27 cellular contexts compared by ENCODE assay signal in the genomic region with DNA sequence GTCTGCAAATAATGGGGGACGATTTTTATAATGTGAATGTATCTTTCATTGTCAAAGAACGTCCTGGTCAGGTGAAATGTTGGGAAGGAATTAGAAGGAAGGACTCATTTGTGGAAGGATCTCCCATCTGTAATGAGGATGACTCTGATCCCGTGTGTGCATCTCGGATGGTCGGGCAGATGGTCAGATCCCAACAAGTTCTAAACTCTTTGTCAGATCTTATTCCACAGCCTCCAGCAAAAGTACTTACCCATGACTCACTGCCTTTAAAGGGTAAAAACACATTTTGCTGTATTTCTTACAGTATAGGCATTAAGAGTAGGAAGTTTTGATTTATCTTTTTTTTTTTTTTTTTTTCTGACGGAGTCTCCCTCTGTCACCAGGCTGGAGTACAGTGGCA. TPM values are rescaled to one million over a fixed set of nuclear protein-coding genes. Genes with fewer than 3 reads are reported as not detected.
A peak's percentile ranks its signal among the peaks of the same experiment; 100 is the strongest.
DNase-seq lines count a peak whose midpoint lies in the region; ATAC-seq, FAIRE-seq and TF ChIP-seq lines count a peak whose summit lies in the region.
"Had no signal": no experiment of that assay in that cellular context is flagged by ENCODE, and none has a peak within 500 bp of the region (broad histone marks: within the 10 kb centered on the region; RNA-seq: fewer than 3 reads in every experiment).

No MANE protein-coding gene starts in this region.

- H2AFZ ChIP-seq in IMR-90 (replicated peaks; ENCODE audit: low read length, poor library complexity) (no peak overlapping the region), keratinocyte (ENCODE audit: control insufficient read depth, low read length) (no peak overlapping the region)

- H2AK5ac ChIP-seq in IMR-90 (ENCODE audit: low read depth, low read length), result peak overlapping the region; percentile 86

- dilution Hi-C loops in IMR-90 (cut with HindIII; ENCODE audit: low sequenced_read_pairs, unreplicated experiment) (no loop called here), keratinocyte (cut with MboI; ENCODE audit: extremely low pct_ligation_motif_present, low sequenced_read_pairs) (no loop called here)

- H2AK9ac ChIP-seq in IMR-90 (replicated peaks; ENCODE audit: low read depth, low read length, poor library complexity), result no peak overlapping the region

- H4K91ac ChIP-seq in IMR-90 (ENCODE audit: insufficient read depth, low read depth, low read length), result peak overlapping the region; percentile 68

- TF ChIP-seq RAD21 in IMR-90 (IDR thresholded peaks at IDR 0.05; ENCODE audit: low read length), result no peak

- no peak overlapping the region for H3K27ac ChIP-seq in IMR-90 (ENCODE audit: insufficient read depth, low read length)
- peak overlapping the region; percentile 40 for H3K27ac ChIP-seq in brain microvascular endothelial cell
- H3K27ac ChIP-seq in keratinocyte (ENCODE audit: control insufficient read depth, insufficient read depth, low read length), result peak overlapping the region; percentile 55
- H3K27ac ChIP-seq: right atrium auricular region, thyroid gland had no signal

- no TSS peak for BruUV-seq in IMR-90 (replicated peaks; lab: Mats Ljungman, UMichigan)

- H4K5ac ChIP-seq in IMR-90 (ENCODE audit: low read depth, low read length), result peak overlapping the region; percentile 0; the same call in 1 of the 2 replicates

- H3K79me1 ChIP-seq in IMR-90 (ENCODE audit: low read depth in 1 of 2, low read length in 2 of 2), result no peaks in the 10 kb centered on the region

- H3K18ac ChIP-seq in IMR-90 (ENCODE audit: low read depth, low read length), result peak overlapping the region; percentile 76; the same call in 1 of the 2 replicates

- no peak for TF ChIP-seq POLR2A in IMR-90 (IDR thresholded peaks at IDR 0.05; ENCODE audit: low read depth, low read length)

- H3K4ac ChIP-seq in IMR-90 (ENCODE audit: low read depth, low read length), result peak overlapping the region; percentile 94

- no CpG with 5 or more reads among the region's 6 CpGs for WGBS in IMR-90 (ENCODE audit: extremely low coverage in 2 of 2, insufficient read length in 1 of 2), 2 experiments

- DNase-seq in BJ (ENCODE audit: low read depth) (peak; percentile 64), IMR-90 (peak; percentile 68), brain microvascular endothelial cell (peak; percentile 23), keratinocyte (ENCODE audit: low read depth, low spot score) (peak; percentile 81), HK-2 (ENCODE audit: unreplicated experiment) (no peak), DMS114 treated with DMSO at 0.1 percent for 48 hours (lab: John Stamatoyannopoulos, UW; ENCODE audit: unreplicated experiment) (no peak), NCI-H2029 (lab: John Stamatoyannopoulos, UW) (no peak)
- DNase-seq: activated B cell treated with CpG ODN at 0.5 μM for 24 hours; activated CD8-positive, alpha-beta T cell treated with anti-CD3 and anti-CD28 coated beads, Interleukin-2, amount 10 ng/mL, durations not matched to agents 7 days and 5 days; AML-193; DND-41; glutamatergic neuron; NCI-H1436; NCI-H2171 treated with DMSO at 0.1 percent for 48 hours; NCI-H748 treated with DMSO at 0.1 percent for 48 hours; nucleus accumbens; OCI-M1; thyroid gland had no signal

- H3K56ac ChIP-seq in IMR-90 (ENCODE audit: extremely low read depth, insufficient read depth, low read length), result no peak overlapping the region

- H3K9me1 ChIP-seq in IMR-90 (ENCODE audit: insufficient read depth, low read length) (peaks cover 6% of the 10 kb centered on the region), keratinocyte (ENCODE audit: control insufficient read depth, extremely low read depth, insufficient read depth, low read length) (no peaks in the 10 kb centered on the region)

- CTCF ChIA-PET in BJ (lab: Yijun Ruan, JAX), result no interaction called here
- CTCF ChIA-PET in IMR-90 (lab: Yijun Ruan, JAX), result no interaction called here

- ATAC-seq in IMR-90 (ENCODE audit: low read depth), result peak; percentile 59
- no peak for ATAC-seq in GM21381 (IDR thresholded peaks at IDR 0.05; ENCODE audit: unreplicated experiment)
- ATAC-seq: activated CD8-positive, alpha-beta T cell treated with anti-CD3 and anti-CD28 coated beads, Interleukin-2, amount 10 ng/mL, durations not matched to agents 7 days and 5 days; activated naive CD4-positive, alpha-beta T cell treated with anti-CD3 and anti-CD28 coated beads, Interleukin-2, amount 50 U/mL, for 72 hours; HepG2; stimulated activated memory B cell treated with anti-CD40 and anti-IgM and Interleukin-4, amounts not matched to agents 10 μg/mL and 1 μg/mL and 100 μg/mL, for 72 hours had no signal

- 0 out of 3 replicates have a peak overlapping the region, but pooled peaks have one; percentile 18 for H2BK15ac ChIP-seq in IMR-90 (ENCODE audit: low read depth, low read length)

- H3K4me2 ChIP-seq in IMR-90 (ENCODE audit: low read depth, low read length) (no peak overlapping the region), keratinocyte (ENCODE audit: control insufficient read depth, extremely low read depth, insufficient read depth, low read depth, low read length) (peak overlapping the region; percentile 59)

- peak overlapping the region; percentile 24; the same call in 1 of the 2 replicates for H3K14ac ChIP-seq in IMR-90 (replicated peaks; ENCODE audit: low read depth, low read length)

- H3K23ac ChIP-seq in IMR-90 (ENCODE audit: low read depth, low read length), result peak overlapping the region; percentile 79; the same call in 1 of the 2 replicates

- H3K36me3 ChIP-seq in BJ (ENCODE audit: control insufficient read depth, insufficient read depth, low read length) (no peaks in the 10 kb centered on the region), IMR-90 (ENCODE audit: control insufficient read depth, insufficient read depth, low read length) (no peaks in the 10 kb centered on the region), brain microvascular endothelial cell (replicated peaks) (no peaks in the 10 kb centered on the region), keratinocyte (ENCODE audit: control insufficient read depth in 2 of 2, extremely low read depth in 1 of 2, insufficient read depth in 2 of 2, low read length in 2 of 2) (no peaks in the 10 kb centered on the region)
- H3K36me3 ChIP-seq: right atrium auricular region, thyroid gland had no signal

- TF ChIP-seq CTCF in BJ (IDR thresholded peaks at IDR 0.05; ENCODE audit: insufficient read depth, low read depth, low read length), result no peak
- TF ChIP-seq CTCF in IMR-90 (conservative IDR thresholded peaks at IDR 0.05; ENCODE audit: low read depth, low read length), result no peak
- TF ChIP-seq CTCF in brain microvascular endothelial cell (IDR thresholded peaks at IDR 0.05; ENCODE audit: low read depth, low read length, missing control alignments), result no peak
- no peak for TF ChIP-seq CTCF in keratinocyte (optimal IDR thresholded peaks at IDR 0.05 in 1 of 3, IDR thresholded peaks at IDR 0.05 in 1 of 3, conservative IDR thresholded peaks at IDR 0.05 in 1 of 3; ENCODE audit: extremely low read depth in 1 of 3, insufficient read depth in 2 of 3, low read length in 3 of 3)

- H4K20me1 ChIP-seq in IMR-90 (ENCODE audit: insufficient read depth, low read length) (no peaks in the 10 kb centered on the region), keratinocyte (ENCODE audit: control insufficient read depth, extremely low read depth, insufficient read depth, low read length) (no peaks in the 10 kb centered on the region)

- peak overlapping the region; percentile 32 to 53 for H4K8ac ChIP-seq in IMR-90 (ENCODE audit: low read depth in 2 of 2, low read length in 2 of 2)

- H3K4me3 ChIP-seq in BJ (ENCODE audit: low read depth, low read length), result no peak overlapping the region
- H3K4me3 ChIP-seq in IMR-90 (ENCODE audit: insufficient read depth, low read depth, low read length), result no peak overlapping the region
- H3K4me3 ChIP-seq in brain microvascular endothelial cell (ENCODE audit: low read depth, low read length), result no peak overlapping the region
- H3K4me3 ChIP-seq in keratinocyte (ENCODE audit: control insufficient read depth in 2 of 3, extremely low read depth in 1 of 3, insufficient read depth in 2 of 3, low read depth in 1 of 3, low read length in 3 of 3), result no peak overlapping the region
- H3K4me3 ChIP-seq: right atrium auricular region, thyroid gland had no signal

- peak overlapping the region; percentile 95 for H2BK20ac ChIP-seq in IMR-90 (ENCODE audit: low read depth, low read length)

- no peaks in the 10 kb centered on the region for H3K9me3 ChIP-seq in IMR-90 (ENCODE audit: control insufficient read depth, insufficient read depth, low read length)
- H3K9me3 ChIP-seq in keratinocyte (ENCODE audit: control insufficient read depth, low read depth, low read length), result no peaks in the 10 kb centered on the region
- H3K9me3 ChIP-seq: right atrium auricular region, thyroid gland had no signal

- H3K4me1 ChIP-seq in IMR-90 (ENCODE audit: control insufficient read depth, insufficient read depth, low read length) (peaks cover 4% of the 10 kb centered on the region; the same call in 1 of the 2 replicates), keratinocyte (ENCODE audit: control insufficient read depth, extremely low read depth, insufficient read depth, low read length) (peaks cover 23% of the 10 kb centered on the region)
- H3K4me1 ChIP-seq: right atrium auricular region, thyroid gland had no signal

- H3K27me3 ChIP-seq in BJ (ENCODE audit: control insufficient read depth, insufficient read depth, low read length) (no peaks in the 10 kb centered on the region), IMR-90 (ENCODE audit: control insufficient read depth, insufficient read depth, low read length) (no peaks in the 10 kb centered on the region), brain microvascular endothelial cell (replicated peaks) (no peaks in the 10 kb centered on the region), keratinocyte (ENCODE audit: control insufficient read depth, extremely low read depth, insufficient read depth, low read length) (no peaks in the 10 kb centered on the region)
- H3K27me3 ChIP-seq: right atrium auricular region, thyroid gland had no signal

- H2BK120ac ChIP-seq in IMR-90 (ENCODE audit: low read depth, low read length), result peak overlapping the region; percentile 86

- H3K79me2 ChIP-seq in keratinocyte (ENCODE audit: control insufficient read depth, insufficient read depth, low read length), result no peaks in the 10 kb centered on the region

- peak overlapping the region; percentile 95 for H2BK5ac ChIP-seq in IMR-90 (ENCODE audit: low read depth, low read length, poor library complexity, severe bottlenecking)

- intact Hi-C loops in IMR-90 (cut with micrococcal nuclease), result no loop called here

- POLR2A ChIA-PET in BJ (lab: Charles Lee) (no interaction called here), IMR-90 (lab: Charles Lee; ENCODE audit: unreplicated experiment) (no interaction called here)

- H3K9ac ChIP-seq in IMR-90 (ENCODE audit: low read depth, low read length) (no peak overlapping the region), keratinocyte (ENCODE audit: control insufficient read depth, extremely low read depth, insufficient read depth, low read length) (no peak overlapping the region)

- peak; percentile 96 for FAIRE-seq in keratinocyte (lab: Jason Lieb, UNC)
- FAIRE-seq: endothelial cell of umbilical vein, GM18507, HepG2 had no signal

- in situ Hi-C loops in IMR-90 (cut with MboI; ENCODE audit: low sequenced_read_pairs), result no loop called here
- in situ Hi-C loops in brain microvascular endothelial cell (cut with HindIII; ENCODE audit: low pct_ligation_motif_present, low sequenced_read_pairs), result no loop called here

RNA-seq across cellular contexts. Expression of gene KRTAP4-8, which starts 0.5 kb away (rescaled TPM):
- not detected in 2 replicates for polyA plus RNA-seq in BJ (2011; rRNA removed)
- polyA minus RNA-seq in BJ (2011; rRNA and poly(A)+ RNA removed), result not detected in 2 replicates
- total RNA-seq in IMR-90 (2012; rRNA removed), result not detected in 2 replicates
- polyA plus RNA-seq in IMR-90 (2012; rRNA removed), result not detected in 2 replicates
- not detected in 2 replicates for polyA plus RNA-seq in IMR-90 (2012; cell fraction: cytosol; rRNA removed)
- polyA plus RNA-seq in IMR-90 (2012; cell fraction: nucleus; rRNA removed; ENCODE audit: low replicate concordance), result 0.07 and 0.12 TPM in 2 replicates
- not detected in 3 replicates for polyA plus RNA-seq in keratinocyte
- polyA plus RNA-seq in keratinocyte (2011; ENCODE audit: low read depth), result not detected
- polyA plus RNA-seq in keratinocyte (2011; cell fraction: cytosol; rRNA removed), result not detected in 2 replicates
- polyA plus RNA-seq in keratinocyte (2011; cell fraction: nucleus; rRNA removed), result not detected in 2 replicates
- polyA plus RNA-seq in keratinocyte (2012; ENCODE audit: low replicate concordance), result not detected in 2 replicates
- not detected in 3 replicates for polyA minus RNA-seq in keratinocyte
- not detected for polyA minus RNA-seq in keratinocyte (2011; cell fraction: cytosol; rRNA and poly(A)+ RNA removed)
- not detected in 2 replicates for polyA minus RNA-seq in keratinocyte (2011; cell fraction: nucleus; rRNA and poly(A)+ RNA removed)
- total RNA-seq: activated B cell treated with CpG ODN at 0.5 μM for 24 hours; activated CD8-positive, alpha-beta T cell treated with anti-CD3 and anti-CD28 coated beads, Interleukin-2, amount 10 ng/mL, durations not matched to agents 7 days and 5 days; activated naive CD4-positive, alpha-beta T cell treated with anti-CD3 and anti-CD28 coated beads, Interleukin-2, amount 50 U/mL, for 72 hours; endothelial cell of umbilical vein; HepG2; liver; right atrium auricular region; SK-MEL-5; thyroid gland had no signal
- polyA plus RNA-seq: endothelial cell of umbilical vein, HepG2, liver had no signal

RNA-seq across cellular contexts. Expression of gene KRTAP4-16, which starts 3.5 kb away (rescaled TPM):
- not detected in 2 replicates for polyA plus RNA-seq in BJ (2011; rRNA removed)
- polyA minus RNA-seq in BJ (2011; rRNA and poly(A)+ RNA removed), result not detected in 2 replicates
- total RNA-seq in IMR-90 (2012; rRNA removed), result not detected in 2 replicates
- polyA plus RNA-seq in IMR-90 (2012; rRNA removed), result not detected in 2 replicates
- not detected in 2 replicates for polyA plus RNA-seq in IMR-90 (2012; cell fraction: cytosol; rRNA removed)
- 0.14 TPM in 1 of 2 replicates, not detected in the other for polyA plus RNA-seq in IMR-90 (2012; cell fraction: nucleus; rRNA removed; ENCODE audit: low replicate concordance)
- not detected in 3 replicates for polyA plus RNA-seq in keratinocyte
- polyA plus RNA-seq in keratinocyte (2011; ENCODE audit: low read depth), result not detected
- polyA plus RNA-seq in keratinocyte (2011; cell fraction: cytosol; rRNA removed), result not detected in 2 replicates
- not detected in 2 replicates for polyA plus RNA-seq in keratinocyte (2011; cell fraction: nucleus; rRNA removed)
- not detected in 2 replicates for polyA plus RNA-seq in keratinocyte (2012; ENCODE audit: low replicate concordance)
- polyA minus RNA-seq in keratinocyte, result not detected in 3 replicates
- polyA minus RNA-seq in keratinocyte (2011; cell fraction: cytosol; rRNA and poly(A)+ RNA removed), result not detected
- polyA minus RNA-seq in keratinocyte (2011; cell fraction: nucleus; rRNA and poly(A)+ RNA removed), result not detected in 2 replicates
- total RNA-seq: activated B cell treated with CpG ODN at 0.5 μM for 24 hours; activated CD8-positive, alpha-beta T cell treated with anti-CD3 and anti-CD28 coated beads, Interleukin-2, amount 10 ng/mL, durations not matched to agents 7 days and 5 days; activated naive CD4-positive, alpha-beta T cell treated with anti-CD3 and anti-CD28 coated beads, Interleukin-2, amount 50 U/mL, for 72 hours; endothelial cell of umbilical vein; HepG2; liver; right atrium auricular region; SK-MEL-5; thyroid gland had no signal
- polyA plus RNA-seq: endothelial cell of umbilical vein, HepG2, liver had no signal

RNA-seq across cellular contexts. Expression of gene KRTAP4-9, which starts 6.7 kb away (rescaled TPM):
- polyA plus RNA-seq in BJ (2011; rRNA removed) (not detected in 2 replicates), IMR-90 (2012; rRNA removed) (0.24 TPM in 2 replicates), keratinocyte (not detected in 3 replicates)
- not detected in 2 replicates for polyA minus RNA-seq in BJ (2011; rRNA and poly(A)+ RNA removed)
- not detected in 2 replicates for total RNA-seq in IMR-90 (2012; rRNA removed)
- polyA plus RNA-seq in IMR-90 (2012; cell fraction: cytosol; rRNA removed), result 0.31 and 0.44 TPM in 2 replicates
- 0.44 and 1.3 TPM in 2 replicates for polyA plus RNA-seq in IMR-90 (2012; cell fraction: nucleus; rRNA removed; ENCODE audit: low replicate concordance)
- polyA plus RNA-seq in keratinocyte (2011; ENCODE audit: low read depth), result not detected
- not detected in 2 replicates for polyA plus RNA-seq in keratinocyte (2011; cell fraction: cytosol; rRNA removed)
- polyA plus RNA-seq in keratinocyte (2011; cell fraction: nucleus; rRNA removed), result not detected in 2 replicates
- not detected in 2 replicates for polyA plus RNA-seq in keratinocyte (2012; ENCODE audit: low replicate concordance)
- polyA minus RNA-seq in keratinocyte, result not detected in 3 replicates
- polyA minus RNA-seq in keratinocyte (2011; cell fraction: cytosol; rRNA and poly(A)+ RNA removed), result not detected
- not detected in 2 replicates for polyA minus RNA-seq in keratinocyte (2011; cell fraction: nucleus; rRNA and poly(A)+ RNA removed)
- total RNA-seq: activated B cell treated with CpG ODN at 0.5 μM for 24 hours; activated CD8-positive, alpha-beta T cell treated with anti-CD3 and anti-CD28 coated beads, Interleukin-2, amount 10 ng/mL, durations not matched to agents 7 days and 5 days; activated naive CD4-positive, alpha-beta T cell treated with anti-CD3 and anti-CD28 coated beads, Interleukin-2, amount 50 U/mL, for 72 hours; endothelial cell of umbilical vein; HepG2; liver; right atrium auricular region; SK-MEL-5; thyroid gland had no signal
- polyA plus RNA-seq: endothelial cell of umbilical vein, HepG2, liver had no signal

RNA-seq across cellular contexts. Expression of gene KRTAP4-7, which starts 14.5 kb away (rescaled TPM):
- not detected in 2 replicates for polyA plus RNA-seq in BJ (2011; rRNA removed)
- not detected in 2 replicates for polyA minus RNA-seq in BJ (2011; rRNA and poly(A)+ RNA removed)
- not detected in 2 replicates for total RNA-seq in IMR-90 (2012; rRNA removed)
- polyA plus RNA-seq in IMR-90 (2012; rRNA removed), result 0.11 TPM in 1 of 2 replicates, not detected in the other
- not detected in 2 replicates for polyA plus RNA-seq in IMR-90 (2012; cell fraction: cytosol; rRNA removed)
- 0.54 TPM in 1 of 2 replicates, not detected in the other for polyA plus RNA-seq in IMR-90 (2012; cell fraction: nucleus; rRNA removed; ENCODE audit: low replicate concordance)
- not detected in 3 replicates for polyA plus RNA-seq in keratinocyte
- not detected for polyA plus RNA-seq in keratinocyte (2011; ENCODE audit: low read depth)
- not detected in 2 replicates for polyA plus RNA-seq in keratinocyte (2011; cell fraction: cytosol; rRNA removed)
- polyA plus RNA-seq in keratinocyte (2011; cell fraction: nucleus; rRNA removed), result not detected in 2 replicates
- not detected in 2 replicates for polyA plus RNA-seq in keratinocyte (2012; ENCODE audit: low replicate concordance)
- not detected in 3 replicates for polyA minus RNA-seq in keratinocyte
- polyA minus RNA-seq in keratinocyte (2011; cell fraction: cytosol; rRNA and poly(A)+ RNA removed), result not detected
- not detected in 2 replicates for polyA minus RNA-seq in keratinocyte (2011; cell fraction: nucleus; rRNA and poly(A)+ RNA removed)
- total RNA-seq: activated B cell treated with CpG ODN at 0.5 μM for 24 hours; activated CD8-positive, alpha-beta T cell treated with anti-CD3 and anti-CD28 coated beads, Interleukin-2, amount 10 ng/mL, durations not matched to agents 7 days and 5 days; activated naive CD4-positive, alpha-beta T cell treated with anti-CD3 and anti-CD28 coated beads, Interleukin-2, amount 50 U/mL, for 72 hours; endothelial cell of umbilical vein; HepG2; liver; right atrium auricular region; SK-MEL-5; thyroid gland had no signal
- polyA plus RNA-seq: endothelial cell of umbilical vein, HepG2, liver had no signal

RNA-seq across cellular contexts. Expression of gene KRTAP4-11, which starts 19.7 kb away (rescaled TPM):
- not detected in 2 replicates for polyA plus RNA-seq in BJ (2011; rRNA removed)
- polyA minus RNA-seq in BJ (2011; rRNA and poly(A)+ RNA removed), result not detected in 2 replicates
- not detected in 2 replicates for total RNA-seq in IMR-90 (2012; rRNA removed)
- polyA plus RNA-seq in IMR-90 (2012; rRNA removed), result not detected in 2 replicates
- 0.03 TPM in 1 of 2 replicates, not detected in the other for polyA plus RNA-seq in IMR-90 (2012; cell fraction: cytosol; rRNA removed)
- polyA plus RNA-seq in IMR-90 (2012; cell fraction: nucleus; rRNA removed; ENCODE audit: low replicate concordance), result 0.13 TPM in 1 of 2 replicates, not detected in the other
- polyA plus RNA-seq in keratinocyte, result not detected in 3 replicates
- polyA plus RNA-seq in keratinocyte (2011; ENCODE audit: low read depth), result not detected
- not detected in 2 replicates for polyA plus RNA-seq in keratinocyte (2011; cell fraction: cytosol; rRNA removed)
- polyA plus RNA-seq in keratinocyte (2011; cell fraction: nucleus; rRNA removed), result not detected in 2 replicates
- polyA plus RNA-seq in keratinocyte (2012; ENCODE audit: low replicate concordance), result not detected in 2 replicates
- not detected in 3 replicates for polyA minus RNA-seq in keratinocyte
- not detected for polyA minus RNA-seq in keratinocyte (2011; cell fraction: cytosol; rRNA and poly(A)+ RNA removed)
- polyA minus RNA-seq in keratinocyte (2011; cell fraction: nucleus; rRNA and poly(A)+ RNA removed), result not detected in 2 replicates
- total RNA-seq: activated B cell treated with CpG ODN at 0.5 μM for 24 hours; activated CD8-positive, alpha-beta T cell treated with anti-CD3 and anti-CD28 coated beads, Interleukin-2, amount 10 ng/mL, durations not matched to agents 7 days and 5 days; activated naive CD4-positive, alpha-beta T cell treated with anti-CD3 and anti-CD28 coated beads, Interleukin-2, amount 50 U/mL, for 72 hours; endothelial cell of umbilical vein; HepG2; liver; right atrium auricular region; SK-MEL-5; thyroid gland had no signal
- polyA plus RNA-seq: endothelial cell of umbilical vein, HepG2, liver had no signal

Comparison
In these comparisons a context has a peak if more than half of its experiments do, and no peak if none do; other contexts are left out.
1. DNase-seq: peak in BJ (single experiment), IMR-90 (single experiment), brain microvascular endothelial cell (single experiment) and keratinocyte (single experiment); none in HK-2 (single experiment), DMS114 treated with DMSO at 0.1 percent for 48 hours (single experiment) and NCI-H2029 (single experiment).